Comparison of ENCODE assay signal across 25 cellular contexts in genomic region chr9:99801775-99802174, GRCh38.
"Had no signal": no experiment of that assay in that cellular context is flagged by ENCODE, and none has a peak within 500 bp of the region (broad histone marks: within the 10 kb centered on the region; RNA-seq: fewer than 3 reads in every experiment).

No MANE protein-coding gene starts in this region.

- ATAC-seq: natural killer cell; psoas muscle; right cardiac atrium; right lobe of liver; stimulated activated effector memory CD8-positive, alpha-beta T cell treated with anti-CD3 and anti-CD28 coated beads, Interleukin-12 subunit alpha, Interleukin-12 subunit beta, amount 100 ng/mL, for 72 hours; stimulated activated naive B cell treated with anti-CD40 and anti-IgM and Interleukin-4, amounts not matched to agents 10 μg/mL and 1 μg/mL and 100 μg/mL, for 72 hours had no signal

- H3K4me3 ChIP-seq: neural progenitor cell, ovary, psoas muscle, right lobe of liver, sigmoid colon, stomach, thoracic aorta, tibial artery, transverse colon, upper lobe of left lung, vagina had no signal

- H3K27me3 ChIP-seq: neural progenitor cell, ovary, right lobe of liver, sigmoid colon, stomach, tibial artery, transverse colon, upper lobe of left lung, vagina had no signal

- H3K36me3 ChIP-seq: neural progenitor cell, ovary, right lobe of liver, sigmoid colon, stomach, thoracic aorta, transverse colon, upper lobe of left lung, vagina had no signal

- H3K27ac ChIP-seq: neural progenitor cell, ovary, parathyroid adenoma, psoas muscle, right lobe of liver, sigmoid colon, stomach, thoracic aorta, tibial artery, transverse colon, upper lobe of left lung, vagina had no signal

- FAIRE-seq: small intestine, urothelium cell line had no signal

- H3K4me1 ChIP-seq: neural progenitor cell, parathyroid adenoma, psoas muscle, right lobe of liver, sigmoid colon, tibial artery, transverse colon, upper lobe of left lung, vagina had no signal

- H3K9me3 ChIP-seq: ovary, psoas muscle, right lobe of liver, sigmoid colon, stomach, thoracic aorta, tibial artery, transverse colon, upper lobe of left lung, vagina had no signal

- DNase-seq: natural killer cell; occipital lobe; ovary; posterior cingulate gyrus; psoas muscle; right cardiac atrium; right lobe of liver; sigmoid colon; small intestine; stimulated activated CD4-positive, alpha-beta T cell treated with anti-CD3 and anti-CD28 coated beads, Interleukin-15, amount 100 ng/mL, for 24 hours; stimulated activated CD4-positive, alpha-beta T cell treated with anti-CD3 and anti-CD28 coated beads, Interleukin-2, amount 100 ng/mL, for 24 hours; stimulated activated CD4-positive, alpha-beta T cell treated with anti-CD3 and anti-CD28 coated beads, Interleukin-2, amount 100 ng/mL, for 48 hours; stimulated activated CD4-positive, alpha-beta T cell treated with anti-CD3 and anti-CD28 coated beads, Interleukin-4, amount 100 ng/mL, for 24 hours; stimulated activated naive B cell treated with anti-CD40 and anti-IgM and Interleukin-4, amounts not matched to agents 10 μg/mL and 1 μg/mL and 100 μg/mL, for 72 hours; stimulated activated naive CD4-positive, alpha-beta T cell treated with Interleukin-2 at 50 U/mL for 16 hours; stomach; tibial artery; transverse colon; upper lobe of left lung had no signal
